ENCODE assay signal across 14 cellular contexts in genomic region chr2:8168007-8168717, GRCh38.
"Had no signal": no experiment of that assay in that cellular context is flagged by ENCODE, and none has a peak within 500 bp of the region (broad histone marks: within the 10 kb centered on the region; RNA-seq: fewer than 3 reads in every experiment).

No MANE protein-coding gene starts in this region.

- H3K9me3 ChIP-seq: adrenal gland, spleen had no signal

- H3K27ac Mint-ChIP-seq: endodermal cell had no signal

- H3K9me3 Mint-ChIP-seq: endodermal cell had no signal

- H3K4me3 Mint-ChIP-seq: endodermal cell had no signal

- DNase-seq: activated CD4-positive, alpha-beta T cell treated with anti-CD3 and anti-CD28 coated beads, Interleukin-2, amount 50 U/mL, for 48 hours; activated CD4-positive, CD25-positive, alpha-beta regulatory T cell; activated gamma-delta T cell treated with Interleukin-2 at 50 U/mL for 16 hours; adrenal gland; central memory CD4-positive, alpha-beta T cell; endodermal cell; erythroblast; hippocampal formation; kidney glomerular epithelial cell; mesendoderm; spleen; stimulated activated CD4-positive, alpha-beta T cell treated with anti-CD3 and anti-CD28 coated beads, Interleukin-2, amount 100 ng/mL, for 24 hours; stimulated activated naive CD4-positive, alpha-beta T cell had no signal

- H3K36me3 ChIP-seq: adrenal gland, spleen had no signal

- ATAC-seq: sciatic nerve had no signal

- H3K27me3 ChIP-seq: adrenal gland, spleen had no signal

- H3K27ac ChIP-seq: adrenal gland, spleen had no signal

- H3K4me3 ChIP-seq: adrenal gland, spleen had no signal
